Comparison of ENCODE assay signal across 8 cellular contexts in the genomic region with DNA sequence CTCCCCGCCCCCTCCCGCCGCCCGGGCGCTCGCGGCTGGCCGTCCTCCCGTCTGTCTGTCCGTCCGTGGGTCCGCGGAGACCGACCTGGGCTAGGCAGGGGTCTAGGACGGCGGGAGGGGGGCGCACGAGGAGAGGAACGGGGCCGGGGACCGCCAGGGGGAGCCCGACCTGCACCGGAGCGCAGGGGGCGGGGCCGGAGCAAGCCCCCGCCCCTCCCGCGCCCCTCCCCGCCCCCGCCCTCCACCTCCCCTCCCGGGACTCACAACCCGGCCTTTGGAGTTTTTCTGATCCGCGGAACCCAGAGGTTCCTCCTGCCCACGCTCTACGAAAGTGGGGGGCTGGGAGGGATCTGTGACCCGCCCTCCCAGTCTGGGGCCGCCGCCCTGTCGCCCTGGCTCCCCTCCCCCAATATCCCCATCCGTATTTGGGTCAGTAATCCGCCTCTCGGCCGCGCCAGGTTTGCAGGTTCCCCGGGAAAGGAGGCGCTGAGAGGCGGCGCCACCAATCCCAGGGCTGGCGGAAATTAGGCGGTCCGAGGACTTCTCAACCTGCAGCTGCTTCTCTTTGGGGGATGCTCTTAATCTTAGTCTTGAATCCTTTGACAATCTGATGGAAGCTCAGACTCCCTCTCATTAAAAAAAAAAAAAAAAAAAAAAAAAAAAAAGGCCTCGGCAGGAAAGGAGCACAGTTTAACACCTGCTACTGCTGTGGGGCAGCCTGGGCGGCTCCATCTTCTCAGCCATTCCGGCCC. TPM values are rescaled to one million over a fixed set of nuclear protein-coding genes. Genes with fewer than 3 reads are reported as not detected.
DNase-seq lines count a peak whose midpoint lies in the region; ATAC-seq and TF ChIP-seq lines count a peak whose summit lies in the region.

No MANE protein-coding gene starts in this region.

- no peaks in the 10 kb centered on the region for H3K9me3 Mint-ChIP-seq in naive thymus-derived CD8-positive, alpha-beta T cell
- H3K9me3 Mint-ChIP-seq in stimulated activated naive B cell treated with anti-CD40 and anti-IgM and Interleukin-4, amounts not matched to agents 10 μg/mL and 1 μg/mL and 100 μg/mL, for 72 hours = no peaks in the 10 kb centered on the region

- intact Hi-C loops in esophagus squamous epithelium (cut with DNase I) = loop anchor here (5.0 kb wide), 1 partner anchor 113 kb away; no protein-coding TSS in a partner anchor

- peaks cover 9% of the 10 kb centered on the region for H3K4me1 ChIP-seq in HUES6 (ENCODE audit: control insufficient read depth, insufficient read depth, low read length)
- peaks cover 4 to 26% (median 9%) of the 10 kb centered on the region in 3 donors for H3K4me1 ChIP-seq in esophagus squamous epithelium

- POLR2A ChIA-PET in naive thymus-derived CD8-positive, alpha-beta T cell (lab: Charles Lee) = interaction anchor here (0.6 kb wide), 5 partner anchors 26 to 182 kb away, joined by 3 to 5 read pairs (median 4); no protein-coding TSS in a partner anchor

- H3K36me3 Mint-ChIP-seq in naive thymus-derived CD8-positive, alpha-beta T cell = no peaks in the 10 kb centered on the region
- peaks cover 1 to 14% of the 10 kb centered on the region in 2 donors for H3K36me3 Mint-ChIP-seq in stimulated activated naive B cell treated with anti-CD40 and anti-IgM and Interleukin-4, amounts not matched to agents 10 μg/mL and 1 μg/mL and 100 μg/mL, for 72 hours

- H3K9ac ChIP-seq in HUES6 (ENCODE audit: low read length) = no peak overlapping the region

- H3K27me3 ChIP-seq in HUES6 (ENCODE audit: control insufficient read depth, insufficient read depth, low read length) (peaks cover 45% of the 10 kb centered on the region), esophagus squamous epithelium (peaks cover 0 to 27% (median 0%) of the 10 kb centered on the region in 4 donors)

- H3K4me3 Mint-ChIP-seq in naive thymus-derived CD8-positive, alpha-beta T cell = peak overlapping the region; percentile 83 to 92 (median 86)
- H3K4me3 Mint-ChIP-seq in stimulated activated naive B cell treated with anti-CD40 and anti-IgM and Interleukin-4, amounts not matched to agents 10 μg/mL and 1 μg/mL and 100 μg/mL, for 72 hours = peak overlapping the region; percentile 82 to 88

- TF ChIP-seq POLR2A in esophagus squamous epithelium (IDR thresholded peaks at IDR 0.05) = no peak

- H3K36me3 ChIP-seq in HUES6 (ENCODE audit: control insufficient read depth, insufficient read depth, low read length) = no peaks in the 10 kb centered on the region
- no peaks in the 10 kb centered on the region for H3K36me3 ChIP-seq in esophagus squamous epithelium

- H3K4me3 ChIP-seq in HUES6 (ENCODE audit: low read depth, low read length) (peak overlapping the region; percentile 57), esophagus squamous epithelium (peak overlapping the region; percentile 43 to 79 (median 56))

- ATAC-seq in GM19463 (IDR thresholded peaks at IDR 0.05; ENCODE audit: unreplicated experiment) = peak; percentile 62
- peak; percentile 87 to 90 for ATAC-seq in naive thymus-derived CD8-positive, alpha-beta T cell
- ATAC-seq in stimulated activated naive B cell treated with anti-CD40 and anti-IgM and Interleukin-4, amounts not matched to agents 10 μg/mL and 1 μg/mL and 100 μg/mL, for 72 hours (replicated peaks) = peak; percentile 49 to 75

- H3K9me3 ChIP-seq in HUES6 (ENCODE audit: control insufficient read depth, insufficient read depth, low read depth, low read length) = no peaks in the 10 kb centered on the region
- no peaks in the 10 kb centered on the region for H3K9me3 ChIP-seq in esophagus squamous epithelium

- H3K4me1 Mint-ChIP-seq in naive thymus-derived CD8-positive, alpha-beta T cell = peaks cover 0 to 11% (median 9%) of the 10 kb centered on the region in 4 donors
- peaks cover 26 to 63% of the 10 kb centered on the region in 2 donors for H3K4me1 Mint-ChIP-seq in stimulated activated naive B cell treated with anti-CD40 and anti-IgM and Interleukin-4, amounts not matched to agents 10 μg/mL and 1 μg/mL and 100 μg/mL, for 72 hours

- peaks cover 0 to 2% (median 0%) of the 10 kb centered on the region in 5 donors for H3K27me3 Mint-ChIP-seq in naive thymus-derived CD8-positive, alpha-beta T cell
- peaks cover 15 to 48% of the 10 kb centered on the region in 2 donors for H3K27me3 Mint-ChIP-seq in stimulated activated naive B cell treated with anti-CD40 and anti-IgM and Interleukin-4, amounts not matched to agents 10 μg/mL and 1 μg/mL and 100 μg/mL, for 72 hours

- 32% methylated on average over 3 of the region's 56 CpGs for WGBS in esophagus squamous epithelium, 2 donors

- TF ChIP-seq CTCF in esophagus squamous epithelium (IDR thresholded peaks at IDR 0.05) = peak; percentile 54 to 92 (median 63)

- H3K27ac Mint-ChIP-seq in naive thymus-derived CD8-positive, alpha-beta T cell = peak overlapping the region in 9 of 10 donors; percentile 21 to 70 (median 51)
- peak overlapping the region; percentile 62 for H3K27ac Mint-ChIP-seq in stimulated activated naive B cell treated with anti-CD40 and anti-IgM and Interleukin-4, amounts not matched to agents 10 μg/mL and 1 μg/mL and 100 μg/mL, for 72 hours

- DNase-seq in C1 segment of cervical spinal cord (lab: John Stamatoyannopoulos, UW) (peak in 12 of 14 donors; percentile 6 to 91 (median 41)), NOMO-1 (lab: John Stamatoyannopoulos, UW; ENCODE audit: unreplicated experiment in 2 of 2) (peak; percentile 53 to 69), esophagus squamous epithelium (lab: John Stamatoyannopoulos, UW) (no peak)
- peak; percentile 86 for DNase-seq in activated T-cell treated with anti-CD3 and anti-CD28 coated beads, Interleukin-2, amount 50 U/mL, for 1 hour
- DNase-seq in naive thymus-derived CD8-positive, alpha-beta T cell = peak; percentile 67 to 92 (median 82)
- peak; percentile 49 for DNase-seq in stimulated activated naive B cell treated with anti-CD40 and anti-IgM and Interleukin-4, amounts not matched to agents 10 μg/mL and 1 μg/mL and 100 μg/mL, for 72 hours

- H3K27ac ChIP-seq in HUES6 (ENCODE audit: low read depth, low read length) (no peak overlapping the region), esophagus squamous epithelium (peak overlapping the region; percentile 45 to 66 (median 50))

RNA-seq across cellular contexts. Expression of a gene that starts 0.9 kb away (rescaled TPM):
- total RNA-seq in esophagus squamous epithelium = 1 to 10 TPM; 1.0 to 1.6 (median 1.3) TPM
- total RNA-seq in naive thymus-derived CD8-positive, alpha-beta T cell = under 1 TPM; 0.26 to 0.52 TPM
- polyA plus RNA-seq in naive thymus-derived CD8-positive, alpha-beta T cell = not detected

RNA-seq across cellular contexts. Expression of a gene that starts 37.8 kb away (rescaled TPM):
- 1 to 10 TPM; 1.5 to 6.1 (median 2.9) TPM for total RNA-seq in esophagus squamous epithelium
- 1 to 10 TPM; 5.5 to 5.7 TPM for total RNA-seq in naive thymus-derived CD8-positive, alpha-beta T cell
- under 1 TPM; 0.03 to 0.28 (median 0.21) TPM for polyA plus RNA-seq in naive thymus-derived CD8-positive, alpha-beta T cell
